ENCODE assay signal across 23 cellular contexts in the genomic region with DNA sequence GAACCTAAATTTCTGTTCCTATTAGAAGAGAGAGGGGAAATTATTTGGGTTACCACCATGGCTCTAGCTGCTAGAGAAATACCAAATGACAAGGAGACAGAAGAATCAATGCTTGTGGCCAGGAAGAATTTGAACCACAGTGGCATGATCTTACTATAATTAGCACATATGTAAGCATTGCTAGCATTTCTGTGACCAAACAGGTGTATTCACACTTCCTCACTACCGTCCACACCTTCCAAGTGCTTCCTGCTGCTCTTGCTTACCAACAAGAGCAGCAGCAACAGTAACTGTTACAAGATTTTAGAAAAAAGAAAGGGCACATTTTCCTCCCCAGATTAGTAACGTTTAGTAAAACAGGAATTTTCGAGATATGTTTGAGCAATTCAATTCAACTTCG.
"Had no signal": no experiment of that assay in that cellular context is flagged by ENCODE, and none has a peak within 500 bp of the region (broad histone marks: within the 10 kb centered on the region; RNA-seq: fewer than 3 reads in every experiment).

No MANE protein-coding gene starts in this region.

- H3K4me2 ChIP-seq: SK-N-SH had no signal

- H3K27ac ChIP-seq: RWPE1 had no signal

- H3K4me3 ChIP-seq: MG63 had no signal

- ATAC-seq: T-cell had no signal

- H3K27me3 ChIP-seq: MG63 had no signal

- FAIRE-seq: RCC 7860 had no signal

- H3K9me3 ChIP-seq: MG63, SK-N-SH had no signal

- DNase-seq: Karpas-422; KBM-7; MG63; NCI-H1092 treated with DMSO at 0.1 percent for 48 hours; NCI-H1436; NCI-H187; NCI-H2029; NCI-H2081 treated with DMSO at 0.1 percent for 48 hours; NCI-H2171; NCI-H226; NCI-H446; NCI-H510A; NCI-H524 treated with DMSO at 0.1 percent for 48 hours; NCI-H69; NCI-H774; NK-92 treated with Interleukin-12 subunit alpha and Interleukin-12 subunit beta, amount 100 ng/mL, for 24 hours; OCI-M1; SHP77; SK-N-SH; SW 1271; T-cell had no signal

- H3K9ac ChIP-seq: SK-N-SH had no signal

- H3K36me3 ChIP-seq: MG63 had no signal
